In the genomic region with DNA sequence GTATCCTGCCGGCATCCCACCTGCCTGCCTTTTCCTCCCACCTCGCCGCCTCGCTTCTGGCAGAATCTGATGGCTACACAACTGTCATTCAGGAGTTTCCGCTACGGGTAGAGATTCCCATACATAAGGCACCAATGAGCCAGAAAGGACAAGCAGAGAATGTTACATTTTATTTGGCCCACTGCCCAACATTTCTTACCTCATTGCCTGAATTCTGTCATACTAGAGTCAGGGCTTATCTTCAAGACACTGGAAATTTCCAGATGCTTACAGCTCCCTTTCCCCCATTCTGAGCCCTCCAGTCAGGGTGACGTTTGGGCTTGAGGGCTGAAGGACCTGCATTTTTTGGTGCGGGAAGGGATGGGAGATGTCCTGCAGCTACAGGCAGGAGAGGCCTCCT, we compare ENCODE assay signal across 22 cellular contexts.
"Had no signal": no experiment of that assay in that cellular context is flagged by ENCODE, and none has a peak within 500 bp of the region (broad histone marks: within the 10 kb centered on the region; RNA-seq: fewer than 3 reads in every experiment).

No MANE protein-coding gene starts in this region.

- H3K9me3 ChIP-seq: adrenal gland, colonic mucosa, lower lobe of right lung, mucosa of descending colon, upper lobe of right lung had no signal

- H3K4me1 ChIP-seq: adrenal gland, colonic mucosa, lower lobe of right lung, upper lobe of right lung had no signal

- H3K27ac Mint-ChIP-seq: activated naive CD4-positive, alpha-beta T cell treated with anti-CD3 and anti-CD28 coated beads, Interleukin-2, amount 50 U/mL, for 72 hours; effector memory CD8-positive, alpha-beta T cell; stimulated activated memory B cell treated with anti-CD40 and anti-IgM and Interleukin-4, amounts not matched to agents 10 μg/mL and 1 μg/mL and 100 μg/mL, for 72 hours; WTC11 had no signal

- H3K4me3 Mint-ChIP-seq: effector memory CD8-positive, alpha-beta T cell; neural crest cell; stimulated activated memory B cell treated with anti-CD40 and anti-IgM and Interleukin-4, amounts not matched to agents 10 μg/mL and 1 μg/mL and 100 μg/mL, for 72 hours; WTC11 had no signal

- DNase-seq: activated gamma-delta T cell treated with Interleukin-2 at 50 U/mL for 16 hours; activated T-cell treated with anti-CD3 and anti-CD28 coated beads, Interleukin-2, amount 50 U/mL, for 1 hour; central memory CD4-positive, alpha-beta T cell; colonic mucosa; dorsolateral prefrontal cortex; effector memory CD8-positive, alpha-beta T cell; foreskin keratinocyte; kidney; lower lobe of right lung; mesendoderm; mucosa of descending colon; small intestine; T-helper 1 cell; upper lobe of right lung had no signal

- H3K4me3 ChIP-seq: adrenal gland, colonic mucosa, dorsolateral prefrontal cortex, lower lobe of right lung, mucosa of descending colon, upper lobe of right lung had no signal

- H3K36me3 Mint-ChIP-seq: stimulated activated memory B cell treated with anti-CD40 and anti-IgM and Interleukin-4, amounts not matched to agents 10 μg/mL and 1 μg/mL and 100 μg/mL, for 72 hours; WTC11 had no signal

- H3K27ac ChIP-seq: colonic mucosa, dorsolateral prefrontal cortex, epithelial cell of prostate, foreskin keratinocyte, lower lobe of right lung, upper lobe of right lung had no signal

- H3K27me3 ChIP-seq: adrenal gland, colonic mucosa, foreskin keratinocyte, upper lobe of right lung had no signal

- H3K9me3 Mint-ChIP-seq: WTC11 had no signal

- ATAC-seq: activated naive CD4-positive, alpha-beta T cell treated with anti-CD3 and anti-CD28 coated beads, Interleukin-2, amount 50 U/mL, for 72 hours; effector memory CD8-positive, alpha-beta T cell; foreskin keratinocyte; left lobe of liver; lower lobe of right lung; mucosa of descending colon; sciatic nerve; stimulated activated memory B cell treated with anti-CD40 and anti-IgM and Interleukin-4, amounts not matched to agents 10 μg/mL and 1 μg/mL and 100 μg/mL, for 72 hours; upper lobe of right lung; WTC11 had no signal

- H3K4me1 Mint-ChIP-seq: neural crest cell; stimulated activated memory B cell treated with anti-CD40 and anti-IgM and Interleukin-4, amounts not matched to agents 10 μg/mL and 1 μg/mL and 100 μg/mL, for 72 hours had no signal

- H3K36me3 ChIP-seq: adrenal gland, colonic mucosa, lower lobe of right lung, upper lobe of right lung had no signal

- H3K27me3 Mint-ChIP-seq: effector memory CD8-positive, alpha-beta T cell; stimulated activated memory B cell treated with anti-CD40 and anti-IgM and Interleukin-4, amounts not matched to agents 10 μg/mL and 1 μg/mL and 100 μg/mL, for 72 hours had no signal

- FAIRE-seq: small intestine had no signal
